Comparison of ENCODE assay signal across 10 cellular contexts in the genomic region with DNA sequence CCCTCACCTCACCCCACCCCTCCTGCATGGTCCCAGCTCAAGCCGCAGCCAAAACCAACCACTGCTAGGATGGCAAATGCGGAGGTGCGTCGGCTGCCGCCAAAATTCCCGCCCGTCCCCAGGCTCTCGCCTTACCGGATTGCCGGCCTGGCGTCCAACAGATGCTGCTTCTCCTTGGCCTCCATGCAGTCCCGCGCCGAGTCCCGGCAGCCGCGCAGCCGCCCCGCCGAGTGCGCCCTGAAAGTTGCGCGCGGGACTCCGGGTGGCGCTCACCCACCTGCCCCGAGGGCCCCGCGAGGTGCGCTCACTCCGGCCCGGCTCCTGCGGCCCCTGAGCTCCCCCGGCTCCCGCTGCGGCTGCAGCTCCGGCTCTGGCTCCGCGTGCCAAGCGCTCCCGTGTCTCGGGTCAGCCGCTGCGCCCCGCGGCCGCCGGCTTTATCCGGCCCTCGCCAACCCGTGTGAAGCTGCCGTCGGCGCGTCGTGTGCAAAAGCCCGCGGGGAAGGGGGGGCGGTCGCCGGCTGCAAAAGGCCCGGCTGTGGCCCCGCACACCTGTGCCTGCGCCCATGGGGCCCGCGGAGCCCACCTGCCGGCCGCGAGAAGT. TPM values are rescaled to one million over a fixed set of nuclear protein-coding genes. Genes with fewer than 3 reads are reported as not detected.
A peak's percentile ranks its signal among the peaks of the same experiment; 100 is the strongest.
DNase-seq lines count a peak whose midpoint lies in the region; ATAC-seq lines count a peak whose summit lies in the region.
"Had no signal": no experiment of that assay in that cellular context is flagged by ENCODE, and none has a peak within 500 bp of the region (broad histone marks: within the 10 kb centered on the region; RNA-seq: fewer than 3 reads in every experiment).

A gene with protein sequence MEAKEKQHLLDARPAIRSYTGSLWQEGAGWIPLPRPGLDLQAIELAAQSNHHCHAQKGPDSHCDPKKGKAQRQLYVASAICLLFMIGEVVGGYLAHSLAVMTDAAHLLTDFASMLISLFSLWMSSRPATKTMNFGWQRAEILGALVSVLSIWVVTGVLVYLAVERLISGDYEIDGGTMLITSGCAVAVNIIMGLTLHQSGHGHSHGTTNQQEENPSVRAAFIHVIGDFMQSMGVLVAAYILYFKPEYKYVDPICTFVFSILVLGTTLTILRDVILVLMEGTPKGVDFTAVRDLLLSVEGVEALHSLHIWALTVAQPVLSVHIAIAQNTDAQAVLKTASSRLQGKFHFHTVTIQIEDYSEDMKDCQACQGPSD (minus strand): TSS at position 407 of the 601 bp plus-strand sequence. CDS start 222 bp downstream, at position 185.

- H3K4me2 ChIP-seq in mesendoderm (ENCODE audit: low read length), result peak within 1 kb of the TSS; percentile 30

- no peak within 1 kb of the TSS for H2BK120ac ChIP-seq in mesendoderm (ENCODE audit: low read depth, low read length)

- no peak within 1 kb of the TSS for H4K8ac ChIP-seq in mesendoderm (ENCODE audit: low read depth, low read length)

- peak within 1 kb of the TSS; percentile 11 for H3K18ac ChIP-seq in mesendoderm (ENCODE audit: low read length)

- WGBS in ectodermal cell, 2 experiments, result 2% methylated on average over 69 of the region's 69 CpGs
- no CpG with 5 or more reads among the region's 69 CpGs for WGBS in mesendoderm (ENCODE audit: extremely low coverage, insufficient coverage, low lambda C conversion rate)

- H3K9ac ChIP-seq in HUES48 (ENCODE audit: low read depth, low read length), result 0 out of 2 replicates have a peak within 1 kb of the TSS, but pooled peaks have one; percentile 4
- H3K9ac ChIP-seq in mesendoderm (ENCODE audit: low read length), result peak within 1 kb of the TSS; percentile 45

- no peak within 1 kb of the TSS for H2AK5ac ChIP-seq in mesendoderm (ENCODE audit: low read length)

- no peaks in the 10 kb centered on the region; the same call in 1 of the 2 replicates for H3K4me1 ChIP-seq in HUES48 (ENCODE audit: control insufficient read depth, insufficient read depth, low read length)
- peaks cover 11% of the 10 kb centered on the region for H3K4me1 ChIP-seq in ectodermal cell (ENCODE audit: control insufficient read depth, insufficient read depth, low read length)
- no peaks in the 10 kb centered on the region for H3K4me1 ChIP-seq in mesendoderm (ENCODE audit: control insufficient read depth, low read depth, low read length)

- H2BK5ac ChIP-seq in mesendoderm (ENCODE audit: low read length), result no peak within 1 kb of the TSS

- peak within 1 kb of the TSS; percentile 69 for H3K56ac ChIP-seq in mesendoderm (ENCODE audit: low read length)

- no peak for ATAC-seq in HG03439 (IDR thresholded peaks at IDR 0.05; ENCODE audit: unreplicated experiment)
- ATAC-seq in GM21717 (IDR thresholded peaks at IDR 0.05; ENCODE audit: unreplicated experiment), result no peak
- ATAC-seq in HG02852 (IDR thresholded peaks at IDR 0.05; ENCODE audit: unreplicated experiment), result no peak

- H3K36me3 ChIP-seq in HUES48 (ENCODE audit: control insufficient read depth, insufficient read depth, low read length) (no peaks in the 10 kb centered on the region), ectodermal cell (ENCODE audit: control insufficient read depth, insufficient read depth, low read length) (no peaks in the 10 kb centered on the region), mesendoderm (ENCODE audit: control insufficient read depth, insufficient read depth, low read length) (no peaks in the 10 kb centered on the region)
- H3K36me3 ChIP-seq: SJSA1 had no signal

- no peak within 1 kb of the TSS for H2BK15ac ChIP-seq in mesendoderm (replicated peaks; ENCODE audit: low read depth)

- H4K5ac ChIP-seq in mesendoderm (ENCODE audit: low read length), result no peak within 1 kb of the TSS

- no peaks in the 10 kb centered on the region for H3K79me2 ChIP-seq in mesendoderm (ENCODE audit: control insufficient read depth, insufficient read depth, low read length)

- no peak within 1 kb of the TSS for H3K4ac ChIP-seq in mesendoderm (ENCODE audit: low read depth, low read length)

- no peak within 1 kb of the TSS for H3K27ac ChIP-seq in HUES48 (ENCODE audit: low read depth, low read length)
- H3K27ac ChIP-seq in ectodermal cell (ENCODE audit: insufficient read depth, low read depth, low read length, poor library complexity, severe bottlenecking), result no peak within 1 kb of the TSS
- no peak within 1 kb of the TSS for H3K27ac ChIP-seq in mesendoderm (ENCODE audit: low read depth, low read length)
- H3K27ac ChIP-seq: SJSA1 had no signal

- H3K23ac ChIP-seq in mesendoderm (ENCODE audit: low read length), result peak within 1 kb of the TSS; percentile 31

- H3K79me1 ChIP-seq in mesendoderm (ENCODE audit: low read length), result no peaks in the 10 kb centered on the region

- DNase-seq in AG20443 (ENCODE audit: low spot score) (peak; percentile 47), mesendoderm (no peak), EL (no peak)
- DNase-seq: activated CD8-positive, alpha-beta memory T cell treated with anti-CD3 and anti-CD28 coated beads, Interleukin-2, amount 50 U/mL, for 4 hours had no signal

- H3K27me3 ChIP-seq in HUES48 (ENCODE audit: control insufficient read depth, insufficient read depth, low read length) (peaks cover 87% of the 10 kb centered on the region), ectodermal cell (ENCODE audit: control insufficient read depth, insufficient read depth, low read length, poor library complexity, severe bottlenecking) (peaks cover 88% of the 10 kb centered on the region), mesendoderm (ENCODE audit: insufficient read depth, low read length, poor library complexity) (peaks cover 25% of the 10 kb centered on the region)

- no peaks in the 10 kb centered on the region for H3K9me3 ChIP-seq in HUES48 (ENCODE audit: control insufficient read depth, insufficient read depth, low read length)
- H3K9me3 ChIP-seq in ectodermal cell (ENCODE audit: control insufficient read depth, low read length), result no peaks in the 10 kb centered on the region
- H3K9me3 ChIP-seq: SJSA1 had no signal

- H3K4me3 ChIP-seq in HUES48 (ENCODE audit: low read depth, low read length), result peak within 1 kb of the TSS; percentile 50
- peak within 1 kb of the TSS; percentile 14 for H3K4me3 ChIP-seq in ectodermal cell (ENCODE audit: insufficient read depth, low read depth, low read length)
- H3K4me3 ChIP-seq in mesendoderm (ENCODE audit: low read length), result no peak within 1 kb of the TSS
- H3K4me3 ChIP-seq: SJSA1 had no signal

RNA-seq across cellular contexts. Expression of the gene that starts here (rescaled TPM):
- not detected for polyA plus RNA-seq in ectodermal cell (2013, experiment 1 of 4)
- not detected for polyA plus RNA-seq in ectodermal cell (2013, experiment 2 of 4)
- polyA plus RNA-seq in ectodermal cell (2013, experiment 3 of 4), result not detected
- polyA plus RNA-seq in ectodermal cell (2013, experiment 4 of 4), result 0.08 TPM
- 0.35 TPM for polyA plus RNA-seq in mesendoderm (2013, experiment 1 of 2)
- polyA plus RNA-seq in mesendoderm (2013, experiment 2 of 2), result 0.41 TPM
